In the genomic region with DNA sequence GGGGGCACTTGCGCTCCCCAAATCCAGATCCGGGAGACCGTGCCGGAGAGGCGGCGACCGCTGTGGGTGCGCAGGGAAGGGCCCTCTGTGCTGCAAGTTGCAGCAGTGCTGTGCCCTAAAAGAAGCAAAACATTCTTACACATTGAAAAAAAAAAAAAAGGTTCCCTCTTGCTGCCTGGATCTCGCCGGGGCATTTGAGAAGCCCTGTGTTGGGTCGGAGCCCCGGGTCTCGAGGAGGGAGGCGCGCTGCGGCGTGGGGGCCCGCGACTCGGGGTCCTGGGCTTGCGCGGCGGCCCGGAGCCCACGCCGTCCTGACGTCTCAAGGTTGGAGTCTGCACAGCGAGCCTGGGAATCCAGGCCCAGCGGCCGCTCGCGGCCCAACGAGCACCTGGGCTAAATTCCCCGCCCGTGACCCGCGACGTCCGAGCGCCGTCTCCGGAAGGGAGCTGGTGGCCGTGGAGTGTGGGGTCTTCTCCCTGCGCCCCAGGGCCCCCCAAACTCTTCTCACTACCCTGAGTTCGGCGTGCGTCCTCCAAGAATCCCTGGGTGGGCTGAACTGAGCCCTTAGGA, we compare ENCODE assay signal across 8 cellular contexts.
DNase-seq lines count a peak whose midpoint lies in the region; ATAC-seq and TF ChIP-seq lines count a peak whose summit lies in the region.

No MANE protein-coding gene starts in this region.

- peaks cover 10% of the 10 kb centered on the region for H3F3A ChIP-seq in DOHH2 (ENCODE audit: control insufficient read depth, insufficient read depth)

- DNase-seq in RKO (ENCODE audit: low spot score) (peak; percentile 12), fibroblast of gingiva (ENCODE audit: low read depth) (peak; percentile 76), NCI-H1694 treated with DMSO at 0.1 percent for 48 hours (lab: John Stamatoyannopoulos, UW) (no peak)

- H3K27me3 ChIP-seq in DOHH2 (ENCODE audit: control insufficient read depth, low read length): peaks cover 17% of the 10 kb centered on the region
- no peaks in the 10 kb centered on the region for H3K27me3 ChIP-seq in neuron (ENCODE audit: insufficient read depth, low read length)

- H3K27ac ChIP-seq in DOHH2 (ENCODE audit: low read depth, low read length): 0 out of 2 replicates have a peak overlapping the region, but pooled peaks have one; percentile 49

- no peak for ATAC-seq in HG02798 (IDR thresholded peaks at IDR 0.05; ENCODE audit: poor library complexity, unreplicated experiment)
- ATAC-seq in GM21447 (IDR thresholded peaks at IDR 0.05; ENCODE audit: unreplicated experiment): no peak
- ATAC-seq in HG02884 (IDR thresholded peaks at IDR 0.05; ENCODE audit: unreplicated experiment): no peak

- peak overlapping the region; percentile 75 for H3K4me2 ChIP-seq in DOHH2 (ENCODE audit: low read length)

- H3K9me2 ChIP-seq in DOHH2 (replicated peaks; ENCODE audit: control insufficient read depth, low read length): no peaks in the 10 kb centered on the region

- H3K36me3 ChIP-seq in DOHH2 (ENCODE audit: control insufficient read depth, low read length) (no peaks in the 10 kb centered on the region), neuron (ENCODE audit: insufficient read depth, low read length) (no peaks in the 10 kb centered on the region)

- peaks cover 18% of the 10 kb centered on the region for H3K4me1 ChIP-seq in DOHH2 (ENCODE audit: control insufficient read depth, low read length)
- peaks cover 17% of the 10 kb centered on the region for H3K4me1 ChIP-seq in neuron (ENCODE audit: insufficient read depth, low read length)

- H3K4me3 ChIP-seq in DOHH2 (ENCODE audit: low read length): peak overlapping the region; percentile 76
- peak overlapping the region; percentile 59 for H3K4me3 ChIP-seq in neuron (ENCODE audit: low read length)

- no peak for TF ChIP-seq CTCF in DOHH2 (IDR thresholded peaks at IDR 0.05; ENCODE audit: low read depth, low read length, poor library complexity, severe bottlenecking)

- H2AFZ ChIP-seq in neuron (ENCODE audit: low read depth, low read length): peak overlapping the region; percentile 87

- H3K9me3 ChIP-seq in DOHH2 (ENCODE audit: control insufficient read depth, insufficient read depth, low read length): no peaks in the 10 kb centered on the region
- no peaks in the 10 kb centered on the region for H3K9me3 ChIP-seq in neuron (ENCODE audit: low read length)

- H3K79me2 ChIP-seq in DOHH2 (ENCODE audit: control insufficient read depth, low read length): peaks cover 20% of the 10 kb centered on the region

- peaks cover 5% of the 10 kb centered on the region; the same call in 1 of the 2 replicates for H4K20me1 ChIP-seq in DOHH2 (ENCODE audit: control insufficient read depth, insufficient read depth, low read depth, low read length)
